8 cellular contexts compared by ENCODE assay signal in the genomic region with DNA sequence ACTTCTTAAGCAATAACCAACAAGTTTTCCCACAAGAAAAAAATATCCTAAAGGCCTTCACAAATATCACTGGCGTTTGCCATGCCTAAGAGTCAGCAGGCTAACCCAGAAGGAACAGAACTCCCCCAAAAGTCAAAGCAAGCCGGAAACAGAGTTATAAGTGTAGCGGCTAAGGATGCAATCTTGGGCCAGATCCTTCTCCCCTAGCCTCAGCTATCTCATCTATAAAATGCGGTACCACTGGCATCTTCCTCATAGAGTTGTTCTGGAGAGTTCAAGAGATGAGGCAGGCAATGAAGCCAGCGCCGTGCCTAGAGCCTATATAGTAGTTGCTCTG. TPM values are rescaled to one million over a fixed set of nuclear protein-coding genes. Genes with fewer than 3 reads are reported as not detected.
DNase-seq lines count a peak whose midpoint lies in the region; ATAC-seq, FAIRE-seq and TF ChIP-seq lines count a peak whose summit lies in the region.

No MANE protein-coding gene starts in this region.

- H3K9me3 ChIP-seq in A549: no peaks in the 10 kb centered on the region
- H3K9me3 ChIP-seq in breast epithelium: no peaks in the 10 kb centered on the region
- no peaks in the 10 kb centered on the region for H3K9me3 ChIP-seq in mononuclear cell (ENCODE audit: low read depth, low read length)

- H3K27me3 ChIP-seq in breast epithelium (no peaks in the 10 kb centered on the region), mononuclear cell (ENCODE audit: insufficient read depth, low read length) (no peaks in the 10 kb centered on the region)

- DNase-seq in A549 (ENCODE audit: low read depth in 1 of 2, low spot score in 1 of 2): no peak
- no peak for DNase-seq in breast epithelium (ENCODE audit: low spot score in 2 of 2)
- DNase-seq in stimulated activated CD4-positive, alpha-beta T cell treated with anti-CD3 and anti-CD28 coated beads, Interleukin-12 subunit alpha, Interleukin-12 subunit beta, amount 100 ng/mL, for 4 hours: no peak
- DNase-seq in NCI-H2227 (lab: John Stamatoyannopoulos, UW; ENCODE audit: unreplicated experiment): no peak
- DNase-seq in stimulated activated CD4-positive, alpha-beta T cell treated with anti-CD3 and anti-CD28 coated beads, Interleukin-4, amount 100 ng/mL, for 4 hours: no peak

- TF ChIP-seq EP300 in A549 (IDR thresholded peaks at IDR 0.05): no peak

- H3K4me3 ChIP-seq in A549: peak overlapping the region; percentile 61
- H3K4me3 ChIP-seq in breast epithelium: peak overlapping the region; percentile 78 to 89 (median 79)
- H3K4me3 ChIP-seq in mononuclear cell (ENCODE audit: low read length): peak overlapping the region; percentile 61

- CTCF ChIA-PET in A549 (lab: Yijun Ruan, JAX): interaction anchor here (0.5 to 35.7 kb wide), 4 partner anchors 16 to 133 kb away, joined by 3 to 827 read pairs (median 184); no protein-coding TSS in a partner anchor

- WGBS in A549 (ENCODE audit: missing lambda C conversion rate): 3% methylated on average over 6 of the region's 6 CpGs

- TF ChIP-seq CTCF in A549 (IDR thresholded peaks at IDR 0.05): no peak
- TF ChIP-seq CTCF in breast epithelium (IDR thresholded peaks at IDR 0.05): no peak

- H3K4me2 ChIP-seq in A549: peak overlapping the region; percentile 79

- peaks cover 33% of the 10 kb centered on the region for H3K4me1 ChIP-seq in A549
- peaks cover 18 to 25% of the 10 kb centered on the region in 2 donors for H3K4me1 ChIP-seq in breast epithelium
- H3K4me1 ChIP-seq in mononuclear cell (ENCODE audit: insufficient read depth, low read length): peaks cover 30% of the 10 kb centered on the region

- no peak for TF ChIP-seq RAD21 in A549 (conservative IDR thresholded peaks at IDR 0.05 in 1 of 2, IDR thresholded peaks at IDR 0.05 in 1 of 2)

- FAIRE-seq in A549 (lab: Jason Lieb, UNC): no peak

- ATAC-seq in A549: peak in 1 of 2 experiments; percentile 3; a peak in 2 of 6 replicates
- ATAC-seq in HG03342 (IDR thresholded peaks at IDR 0.05; ENCODE audit: unreplicated experiment): peak; percentile 2
- no peak for ATAC-seq in HG02870 (IDR thresholded peaks at IDR 0.05; ENCODE audit: unreplicated experiment)

- H3K27ac ChIP-seq in A549: peak overlapping the region; percentile 80 to 92
- H3K27ac ChIP-seq in breast epithelium: peak overlapping the region; percentile 66 to 88

- intact Hi-C loops in breast epithelium (cut with DNase I; ENCODE audit: low total_unique reads): no loop called here

- TF ChIP-seq POLR2A in A549 (IDR thresholded peaks at IDR 0.05; ENCODE audit: low read length) (no peak), breast epithelium (IDR thresholded peaks at IDR 0.05) (no peak)

- H3K36me3 ChIP-seq in breast epithelium: no peaks in the 10 kb centered on the region

- POLR2A ChIA-PET in A549 (lab: Yijun Ruan, JAX): no interaction called here

TF ChIP-seq in A549, 52 proteins besides CTCF, POLR2A, EP300 and RAD21:
- TF ChIP-seq, protein P1, sequence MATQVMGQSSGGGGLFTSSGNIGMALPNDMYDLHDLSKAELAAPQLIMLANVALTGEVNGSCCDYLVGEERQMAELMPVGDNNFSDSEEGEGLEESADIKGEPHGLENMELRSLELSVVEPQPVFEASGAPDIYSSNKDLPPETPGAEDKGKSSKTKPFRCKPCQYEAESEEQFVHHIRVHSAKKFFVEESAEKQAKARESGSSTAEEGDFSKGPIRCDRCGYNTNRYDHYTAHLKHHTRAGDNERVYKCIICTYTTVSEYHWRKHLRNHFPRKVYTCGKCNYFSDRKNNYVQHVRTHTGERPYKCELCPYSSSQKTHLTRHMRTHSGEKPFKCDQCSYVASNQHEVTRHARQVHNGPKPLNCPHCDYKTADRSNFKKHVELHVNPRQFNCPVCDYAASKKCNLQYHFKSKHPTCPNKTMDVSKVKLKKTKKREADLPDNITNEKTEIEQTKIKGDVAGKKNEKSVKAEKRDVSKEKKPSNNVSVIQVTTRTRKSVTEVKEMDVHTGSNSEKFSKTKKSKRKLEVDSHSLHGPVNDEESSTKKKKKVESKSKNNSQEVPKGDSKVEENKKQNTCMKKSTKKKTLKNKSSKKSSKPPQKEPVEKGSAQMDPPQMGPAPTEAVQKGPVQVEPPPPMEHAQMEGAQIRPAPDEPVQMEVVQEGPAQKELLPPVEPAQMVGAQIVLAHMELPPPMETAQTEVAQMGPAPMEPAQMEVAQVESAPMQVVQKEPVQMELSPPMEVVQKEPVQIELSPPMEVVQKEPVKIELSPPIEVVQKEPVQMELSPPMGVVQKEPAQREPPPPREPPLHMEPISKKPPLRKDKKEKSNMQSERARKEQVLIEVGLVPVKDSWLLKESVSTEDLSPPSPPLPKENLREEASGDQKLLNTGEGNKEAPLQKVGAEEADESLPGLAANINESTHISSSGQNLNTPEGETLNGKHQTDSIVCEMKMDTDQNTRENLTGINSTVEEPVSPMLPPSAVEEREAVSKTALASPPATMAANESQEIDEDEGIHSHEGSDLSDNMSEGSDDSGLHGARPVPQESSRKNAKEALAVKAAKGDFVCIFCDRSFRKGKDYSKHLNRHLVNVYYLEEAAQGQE (IDR thresholded peaks at IDR 0.05): no peak
- no peak for TF ChIP-seq JUN (IDR thresholded peaks at IDR 0.05)
- no peak for TF ChIP-seq NR3C1 (IDR thresholded peaks at IDR 0.05)
- no peak for TF ChIP-seq SMC3 (IDR thresholded peaks at IDR 0.05)
- TF ChIP-seq CEBPB (IDR thresholded peaks at IDR 0.05): no peak

RNA-seq across cellular contexts. Expression of a gene that starts 0.6 kb away (rescaled TPM):
- polyA plus RNA-seq in A549 (2011; rRNA removed) (41.9 and 48.8 TPM in 2 replicates), A549 (2017; fragmentation: RNase III; extraction: RNeasy Plus Mini Kit Qiagen cat#74134 plus additional on column Dnase treatment) (45.9 to 50.1 TPM (median 46.3 TPM) in 3 replicates)
- 63.0 and 76.3 TPM in 2 replicates for polyA plus RNA-seq in A549 (2012; cell fraction: cytosol; rRNA removed)
- 52.4 and 53.7 TPM in 2 replicates for polyA plus RNA-seq in A549 (2012; cell fraction: nucleus; rRNA removed)
- 78.6 and 82.1 TPM in 2 replicates for polyA minus RNA-seq in A549 (2011; rRNA and poly(A)+ RNA removed)
- total RNA-seq in breast epithelium (10 to 100 TPM; 10.6 to 17.4 (median 17.1) TPM), mononuclear cell (12.7 TPM)

RNA-seq across cellular contexts. Expression of a gene that starts 6.4 kb away (rescaled TPM):
- polyA plus RNA-seq in A549 (2011; rRNA removed) (1.8 and 2.4 TPM in 2 replicates), A549 (2017; fragmentation: RNase III; extraction: RNeasy Plus Mini Kit Qiagen cat#74134 plus additional on column Dnase treatment) (2.0 to 3.7 TPM (median 2.5 TPM) in 3 replicates)
- 1.4 and 2.2 TPM in 2 replicates for polyA plus RNA-seq in A549 (2012; cell fraction: cytosol; rRNA removed)
- 19.9 and 20.7 TPM in 2 replicates for polyA plus RNA-seq in A549 (2012; cell fraction: nucleus; rRNA removed)
- polyA minus RNA-seq in A549 (2011; rRNA and poly(A)+ RNA removed): 0.70 and 2.0 TPM in 2 replicates
- total RNA-seq in breast epithelium (10 to 100 TPM in 1 of 3 donors, 1 to 10 TPM in 2; 2.2 to 10.1 (median 5.2) TPM), mononuclear cell (0.42 TPM)

RNA-seq across cellular contexts. Expression of a gene that starts 20.2 kb away (rescaled TPM):
- polyA plus RNA-seq in A549 (2011; rRNA removed): 11.0 and 12.5 TPM in 2 replicates
- 21.5 and 29.4 TPM in 2 replicates for polyA plus RNA-seq in A549 (2012; cell fraction: cytosol; rRNA removed)
- polyA plus RNA-seq in A549 (2012; cell fraction: nucleus; rRNA removed): 28.7 and 46.1 TPM in 2 replicates
- polyA plus RNA-seq in A549 (2017; fragmentation: RNase III; extraction: RNeasy Plus Mini Kit Qiagen cat#74134 plus additional on column Dnase treatment): 18.1 to 25.4 TPM (median 24.8 TPM) in 3 replicates
- 17.6 and 18.1 TPM in 2 replicates for polyA minus RNA-seq in A549 (2011; rRNA and poly(A)+ RNA removed)
- 10 to 100 TPM; 17.6 to 44.6 (median 24.0) TPM for total RNA-seq in breast epithelium
- 22.7 TPM for total RNA-seq in mononuclear cell

RNA-seq across cellular contexts. Expression of a gene that starts 37.6 kb away (rescaled TPM):
- polyA plus RNA-seq in A549 (2011; rRNA removed) (8.2 and 14.7 TPM in 2 replicates), A549 (2017; fragmentation: RNase III; extraction: RNeasy Plus Mini Kit Qiagen cat#74134 plus additional on column Dnase treatment) (15.8 to 25.2 TPM (median 22.0 TPM) in 3 replicates)
- 12.7 and 16.0 TPM in 2 replicates for polyA plus RNA-seq in A549 (2012; cell fraction: cytosol; rRNA removed)
- polyA plus RNA-seq in A549 (2012; cell fraction: nucleus; rRNA removed): 36.6 and 37.6 TPM in 2 replicates
- 15.6 and 18.6 TPM in 2 replicates for polyA minus RNA-seq in A549 (2011; rRNA and poly(A)+ RNA removed)
- total RNA-seq in breast epithelium (100 to 1,000 TPM in 2 of 3 donors, 10 to 100 TPM in 1; 61.5 to 175 (median 103) TPM), mononuclear cell (35.8 TPM)

RNA-seq across cellular contexts. Expression of a gene that starts 43.8 kb away (rescaled TPM):
- polyA plus RNA-seq in A549 (2011; rRNA removed) (24.4 and 30.3 TPM in 2 replicates), A549 (2017; fragmentation: RNase III; extraction: RNeasy Plus Mini Kit Qiagen cat#74134 plus additional on column Dnase treatment) (24.1 to 33.0 TPM (median 31.5 TPM) in 3 replicates)
- 51.7 and 54.7 TPM in 2 replicates for polyA plus RNA-seq in A549 (2012; cell fraction: cytosol; rRNA removed)
- polyA plus RNA-seq in A549 (2012; cell fraction: nucleus; rRNA removed): 83.0 and 94.5 TPM in 2 replicates
- polyA minus RNA-seq in A549 (2011; rRNA and poly(A)+ RNA removed): 16.2 and 33.7 TPM in 2 replicates
- total RNA-seq in breast epithelium (10 to 100 TPM in 2 of 3 donors, 1 to 10 TPM in 1; 7.7 to 32.1 (median 19.7) TPM), mononuclear cell (49.1 TPM)
